In the genomic region with DNA sequence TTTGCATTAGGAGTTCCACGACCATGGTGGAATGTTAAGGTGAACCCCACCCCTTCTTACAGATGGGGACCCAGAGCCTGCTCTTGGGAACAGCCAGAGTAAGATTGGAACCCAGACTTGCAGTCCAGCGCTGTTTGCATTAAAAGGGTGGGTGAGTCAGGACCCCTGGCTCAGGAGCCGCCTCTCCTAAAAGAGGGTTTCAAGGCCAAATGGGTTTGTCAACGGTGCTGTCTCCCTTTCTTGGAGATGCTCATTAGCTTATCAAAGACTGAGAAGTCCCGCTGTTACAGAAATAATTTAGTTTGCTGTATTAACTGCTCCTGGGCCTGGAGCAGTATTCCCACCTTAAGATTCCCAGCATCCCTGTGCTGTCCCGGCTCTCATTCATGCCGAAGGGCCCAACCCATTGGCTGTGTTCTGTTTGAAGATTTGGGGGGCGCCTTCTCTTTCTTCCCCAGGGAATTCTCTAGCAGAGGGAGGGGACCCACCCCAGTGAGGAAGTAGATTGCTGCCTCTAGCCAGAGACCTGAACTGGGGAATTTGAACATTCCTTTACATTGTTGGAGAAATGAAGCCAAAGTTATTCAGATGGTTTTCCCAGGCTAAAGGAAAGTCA, we compare ENCODE assay signal across 8 cellular contexts. TPM values are rescaled to one million over a fixed set of nuclear protein-coding genes. Genes with fewer than 3 reads are reported as not detected.
DNase-seq lines count a peak whose midpoint lies in the region; ATAC-seq, FAIRE-seq and TF ChIP-seq lines count a peak whose summit lies in the region.

No MANE protein-coding gene starts in this region.

- H3K9me3 Mint-ChIP-seq in CD8-positive, alpha-beta memory T cell: no peaks in the 10 kb centered on the region

- H3K27me3 ChIP-seq in CD8-positive, alpha-beta memory T cell (ENCODE audit: insufficient read depth, low read length, poor library complexity, severe bottlenecking): no peaks in the 10 kb centered on the region
- H3K27me3 ChIP-seq in esophagus squamous epithelium: peaks cover 0 to 86% (median 0%) of the 10 kb centered on the region in 4 donors
- no peaks in the 10 kb centered on the region for H3K27me3 ChIP-seq in prostate gland (replicated peaks; ENCODE audit: insufficient read depth)

- no peak for ATAC-seq in GM21526 (IDR thresholded peaks at IDR 0.05; ENCODE audit: low FRiP score, unreplicated experiment)

- no peak for TF ChIP-seq POLR2A in esophagus squamous epithelium (IDR thresholded peaks at IDR 0.05)
- TF ChIP-seq POLR2A in prostate gland (IDR thresholded peaks at IDR 0.05): no peak
- TF ChIP-seq POLR2A in H54 (IDR thresholded peaks at IDR 0.05; ENCODE audit: low read depth, low read length): no peak

- peaks cover 10 to 12% of the 10 kb centered on the region in 2 donors for H3K27me3 Mint-ChIP-seq in CD8-positive, alpha-beta memory T cell

- POLR2A ChIA-PET in CD8-positive, alpha-beta memory T cell (lab: Charles Lee): interaction anchor here (2.3 kb wide), 1 partner anchor 21 kb away, joined by 10 read pairs; the partner anchor contains the start of gene ZFYVE27

- H3K9me3 ChIP-seq in CD8-positive, alpha-beta memory T cell (ENCODE audit: low read length): no peaks in the 10 kb centered on the region
- H3K9me3 ChIP-seq in SK-N-MC (ENCODE audit: low read depth, low read length) (no peaks in the 10 kb centered on the region), esophagus squamous epithelium (no peaks in the 10 kb centered on the region), prostate gland (no peaks in the 10 kb centered on the region)

- CTCF ChIA-PET in CD8-positive, alpha-beta memory T cell (lab: Charles Lee): interaction anchor here (1.8 to 14.6 kb wide), 4 partner anchors 11 to 29 kb away, joined by 6 to 199 read pairs (median 10); partner anchors contain the start of genes AVPI1 and ZFYVE27

- peaks cover 0 to 3% (median 0%) of the 10 kb centered on the region in 3 donors for H3K36me3 Mint-ChIP-seq in CD8-positive, alpha-beta memory T cell

- no peak overlapping the region for H3K9ac ChIP-seq in SK-N-MC (ENCODE audit: insufficient read length)

- intact Hi-C loops in esophagus squamous epithelium (cut with DNase I) (no loop called here), prostate gland (cut with DNase I) (no loop called here)

- H3K27ac Mint-ChIP-seq in CD8-positive, alpha-beta memory T cell: peak overlapping the region in 4 of 8 donors; percentile 37 to 68 (median 51)

- no peak for TF ChIP-seq CTCF in esophagus squamous epithelium (IDR thresholded peaks at IDR 0.05)
- no peak for TF ChIP-seq CTCF in prostate gland (IDR thresholded peaks at IDR 0.05)

- H3K36me3 ChIP-seq in CD8-positive, alpha-beta memory T cell (ENCODE audit: insufficient read depth, low read length): no peaks in the 10 kb centered on the region
- no peaks in the 10 kb centered on the region for H3K36me3 ChIP-seq in SK-N-MC (ENCODE audit: insufficient read depth, low read length)
- H3K36me3 ChIP-seq in esophagus squamous epithelium: peaks cover 0 to 12% (median 0%) of the 10 kb centered on the region in 3 donors
- no peaks in the 10 kb centered on the region for H3K36me3 ChIP-seq in prostate gland

- 17 to 34% methylated on average over 1 to 6 of the region's 8 CpGs for WGBS in esophagus squamous epithelium, 2 donors
- WGBS in prostate gland: 28% methylated on average over 8 of the region's 8 CpGs

- H3K4me3 ChIP-seq in CD8-positive, alpha-beta memory T cell (ENCODE audit: low read length): no peak overlapping the region
- peak overlapping the region; percentile 80 for H3K4me3 ChIP-seq in SK-N-MC
- peak overlapping the region; percentile 46 to 87 (median 62) for H3K4me3 ChIP-seq in esophagus squamous epithelium
- peak overlapping the region; percentile 44 to 53 for H3K4me3 ChIP-seq in prostate gland

- peaks cover 9 to 23% (median 9%) of the 10 kb centered on the region in 3 donors for H3K4me1 Mint-ChIP-seq in CD8-positive, alpha-beta memory T cell

- no peak for FAIRE-seq in H54 (lab: Jason Lieb, UNC)

- H3K4me1 ChIP-seq in CD8-positive, alpha-beta memory T cell (ENCODE audit: insufficient read depth, low read length): no peaks in the 10 kb centered on the region
- peaks cover 8 to 88% (median 55%) of the 10 kb centered on the region in 3 donors for H3K4me1 ChIP-seq in esophagus squamous epithelium
- peaks cover 9% of the 10 kb centered on the region for H3K4me1 ChIP-seq in prostate gland (replicated peaks)

- H3K4me3 Mint-ChIP-seq in CD8-positive, alpha-beta memory T cell: peak overlapping the region; percentile 72 to 100 (median 99)

- H3K27ac ChIP-seq in CD8-positive, alpha-beta memory T cell (ENCODE audit: low read depth, low read length): no peak overlapping the region
- H3K27ac ChIP-seq in SK-N-MC: no peak overlapping the region
- H3K27ac ChIP-seq in esophagus squamous epithelium: peak overlapping the region; percentile 88 to 97 (median 94)
- H3K27ac ChIP-seq in prostate gland: peak overlapping the region; percentile 88 to 92

- DNase-seq in CD8-positive, alpha-beta memory T cell: no peak
- DNase-seq in SK-N-MC (ENCODE audit: low read depth, low spot score) (no peak), esophagus squamous epithelium (lab: John Stamatoyannopoulos, UW) (no peak), prostate gland (ENCODE audit: low spot score) (no peak), H54 (ENCODE audit: insufficient read length, low spot score) (no peak)
- DNase-seq in stimulated activated naive CD4-positive, alpha-beta T cell treated with Interleukin-2 at 50 U/mL for 16 hours (lab: John Stamatoyannopoulos, UW): no peak
- DNase-seq in stimulated activated CD4-positive, alpha-beta T cell treated with anti-CD3 and anti-CD28 coated beads, Interleukin-2, amount 100 ng/mL, for 48 hours: no peak

RNA-seq across cellular contexts. Expression of gene MARVELD1, which starts 1.8 kb away (rescaled TPM):
- 1 to 10 TPM; 4.3 to 4.7 TPM for total RNA-seq in CD8-positive, alpha-beta memory T cell
- 0.15 TPM for polyA plus RNA-seq in CD8-positive, alpha-beta memory T cell
- 10 to 100 TPM in 2 of 4 donors, 1 to 10 TPM in 2; 4.0 to 20.5 (median 12.3) TPM for total RNA-seq in esophagus squamous epithelium
- total RNA-seq in prostate gland: 10 to 100 TPM; 32.8 to 35.3 TPM

RNA-seq across cellular contexts. Expression of gene ZFYVE27, which starts 21.6 kb away (rescaled TPM):
- total RNA-seq in CD8-positive, alpha-beta memory T cell: 10 to 100 TPM; 27.4 to 28.6 TPM
- polyA plus RNA-seq in CD8-positive, alpha-beta memory T cell: 31.4 TPM
- total RNA-seq in esophagus squamous epithelium: 10 to 100 TPM; 10.1 to 16.0 (median 13.4) TPM
- total RNA-seq in prostate gland: 10 to 100 TPM; 15.3 to 41.4 TPM

RNA-seq across cellular contexts. Expression of gene AVPI1, which starts 28.3 kb away (rescaled TPM):
- total RNA-seq in CD8-positive, alpha-beta memory T cell: 1 to 10 TPM; 2.3 TPM
- 3.1 TPM for polyA plus RNA-seq in CD8-positive, alpha-beta memory T cell
- total RNA-seq in esophagus squamous epithelium (10 to 100 TPM in 3 of 4 donors, 1 to 10 TPM in 1; 7.7 to 21.7 (median 15.4) TPM), prostate gland (10 to 100 TPM; 17.0 to 28.6 TPM)

RNA-seq across cellular contexts. Expression of gene SFRP5, which starts 56.4 kb away (rescaled TPM):
- not detected for total RNA-seq in CD8-positive, alpha-beta memory T cell
- polyA plus RNA-seq in CD8-positive, alpha-beta memory T cell: 0.54 TPM
- total RNA-seq in esophagus squamous epithelium (1 to 10 TPM in 1 of 4 donors, under 1 TPM in 2, not detected in 1; 0.44 to 2.7 (median 0.70) TPM), prostate gland (1 to 10 TPM in 1 of 2 donors, under 1 TPM in 1; 0.23 to 3.2 TPM)

Comparison
In these comparisons a context has a peak if more than half of its experiments do, and no peak if none do; other contexts are left out.
1. H3K27ac ChIP-seq: peak in esophagus squamous epithelium (4 of 4) and prostate gland (2 of 2); none in CD8-positive, alpha-beta memory T cell (single experiment) and SK-N-MC (single experiment).